In genomic region chr1:85201340-85202091, GRCh38 we compare ENCODE assay signal across 8 cellular contexts. TPM values are rescaled to one million over a fixed set of nuclear protein-coding genes. Genes with fewer than 3 reads are reported as not detected.
DNase-seq lines count a peak whose midpoint lies in the region; ATAC-seq lines count a peak whose summit lies in the region.

No MANE protein-coding gene starts in this region.

- H3K36me3 ChIP-seq in esophagus (ENCODE audit: control insufficient read depth in 2 of 2, insufficient read depth in 2 of 2, low read length in 1 of 2) (no peaks in the 10 kb centered on the region), muscle layer of duodenum (ENCODE audit: control insufficient read depth in 1 of 2, insufficient read depth in 2 of 2, low read length in 2 of 2) (no peaks in the 10 kb centered on the region)

- H3K27me3 ChIP-seq in esophagus (ENCODE audit: control insufficient read depth in 1 of 2, insufficient read depth in 2 of 2, low read length in 2 of 2) (no peaks in the 10 kb centered on the region), muscle layer of duodenum (ENCODE audit: low read depth, low read length) (no peaks in the 10 kb centered on the region)

- WGBS in esophagus, 2 donors = 1% methylated on average over 72 to 81 of the region's 81 CpGs

- H3K4me1 ChIP-seq in esophagus (ENCODE audit: control insufficient read depth in 2 of 2, insufficient read depth in 2 of 2, low read length in 1 of 2) (no peaks in the 10 kb centered on the region), muscle layer of duodenum (ENCODE audit: control insufficient read depth in 1 of 2, insufficient read depth in 2 of 2, low read length in 2 of 2) (peaks cover 9 to 11% of the 10 kb centered on the region in 2 donors)

- H3K9me3 ChIP-seq in esophagus (ENCODE audit: control insufficient read depth in 2 of 2, insufficient read depth in 1 of 2, low read depth in 1 of 2, low read length in 1 of 2) (no peaks in the 10 kb centered on the region), muscle layer of duodenum (ENCODE audit: control insufficient read depth in 1 of 2, low read length in 2 of 2) (no peaks in the 10 kb centered on the region)

- H3K27ac ChIP-seq in esophagus (ENCODE audit: low read depth in 2 of 2, low read length in 1 of 2) = peak overlapping the region; percentile 94 to 99
- peak overlapping the region; percentile 75 for H3K27ac ChIP-seq in muscle layer of duodenum (ENCODE audit: low read length)

- DNase-seq in NCI-H82 (lab: John Stamatoyannopoulos, UW) (peak; percentile 66), NCI-H82 treated with DMSO at 0.1 percent for 48 hours (lab: John Stamatoyannopoulos, UW; ENCODE audit: unreplicated experiment) (no peak), NCI-H526 treated with DMSO at 0.1 percent for 48 hours (lab: John Stamatoyannopoulos, UW) (peak; percentile 15), activated T-cell treated with anti-CD3 and anti-CD28 coated beads for 48 hours (ENCODE audit: low read depth) (peak; percentile 48)
- DNase-seq in stimulated activated CD8-positive, alpha-beta memory T cell treated with anti-CD3 and anti-CD28 coated beads, Interleukin-7, amount 100 ng/mL, for 4 hours (ENCODE audit: low read depth in 2 of 2) = peak; percentile 32 to 65

- H3K4me3 ChIP-seq in esophagus (ENCODE audit: low read depth in 1 of 2, low read length in 2 of 2) = peak overlapping the region; percentile 85 to 95
- peak overlapping the region; percentile 81 to 85 for H3K4me3 ChIP-seq in muscle layer of duodenum (ENCODE audit: low read depth in 1 of 2, low read length in 2 of 2)

- peak; percentile 43 for ATAC-seq in HG02973 (IDR thresholded peaks at IDR 0.05; ENCODE audit: unreplicated experiment)

RNA-seq across cellular contexts. Expression of gene SYDE2, which starts 0.7 kb away (rescaled TPM):
- polyA plus RNA-seq in esophagus = under 1 TPM; 0.51 to 0.62 TPM

RNA-seq across cellular contexts. Expression of gene C1orf52, which starts 57.9 kb away (rescaled TPM):
- polyA plus RNA-seq in esophagus = 10 to 100 TPM; 12.4 to 17.8 TPM
